10 cellular contexts compared by ENCODE assay signal in the genomic region with DNA sequence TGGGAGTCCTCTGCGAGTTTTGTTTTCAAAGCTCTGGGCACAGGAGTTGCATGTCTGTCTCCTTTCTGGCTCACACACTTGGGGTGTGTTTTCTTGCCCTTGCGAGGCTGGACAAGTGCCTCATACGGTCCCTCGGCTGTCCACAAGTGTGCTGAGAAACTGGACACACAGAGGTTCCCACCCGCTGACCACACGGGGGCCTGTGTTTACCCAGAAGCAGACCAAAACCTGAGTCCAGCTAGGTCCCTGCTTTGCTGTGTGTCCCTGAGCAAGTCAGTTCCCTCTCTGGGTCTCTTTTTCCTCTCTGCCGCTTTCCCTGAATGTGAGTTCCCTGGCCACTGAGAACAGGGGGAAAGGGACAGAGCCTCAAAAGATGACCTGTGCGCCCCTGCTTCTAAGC. TPM values are rescaled to one million over a fixed set of nuclear protein-coding genes. Genes with fewer than 3 reads are reported as not detected.
DNase-seq lines count a peak whose midpoint lies in the region; ATAC-seq and FAIRE-seq lines count a peak whose summit lies in the region.
"Had no signal": no experiment of that assay in that cellular context is flagged by ENCODE, and none has a peak within 500 bp of the region (broad histone marks: within the 10 kb centered on the region; RNA-seq: fewer than 3 reads in every experiment).

No MANE protein-coding gene starts in this region.

- peak overlapping the region; percentile 81 for H3K4me3 Mint-ChIP-seq in activated CD4-positive, alpha-beta memory T cell treated with anti-CD3 and anti-CD28 coated beads for 36 hours
- peak overlapping the region; percentile 98 to 99 for H3K4me3 Mint-ChIP-seq in stimulated activated naive B cell treated with anti-CD40 and anti-IgM and Interleukin-4, amounts not matched to agents 10 μg/mL and 1 μg/mL and 100 μg/mL, for 72 hours

- no peaks in the 10 kb centered on the region for H3K27me3 Mint-ChIP-seq in activated CD4-positive, alpha-beta memory T cell treated with anti-CD3 and anti-CD28 coated beads for 36 hours
- no peaks in the 10 kb centered on the region for H3K27me3 Mint-ChIP-seq in stimulated activated naive B cell treated with anti-CD40 and anti-IgM and Interleukin-4, amounts not matched to agents 10 μg/mL and 1 μg/mL and 100 μg/mL, for 72 hours

- H3K36me3 Mint-ChIP-seq in activated CD4-positive, alpha-beta memory T cell treated with anti-CD3 and anti-CD28 coated beads for 36 hours = peaks cover 40% of the 10 kb centered on the region
- H3K36me3 Mint-ChIP-seq in stimulated activated naive B cell treated with anti-CD40 and anti-IgM and Interleukin-4, amounts not matched to agents 10 μg/mL and 1 μg/mL and 100 μg/mL, for 72 hours = peaks cover 18% of the 10 kb centered on the region in 2 donors

- DNase-seq in GM18507 (ENCODE audit: extremely low spot score, insufficient read length, low read depth) = no peak
- peak; percentile 18 for DNase-seq in activated CD4-positive, alpha-beta memory T cell treated with anti-CD3 and anti-CD28 coated beads for 36 hours
- no peak for DNase-seq in left ventricle myocardium superior
- no peak for DNase-seq in stimulated activated naive B cell treated with anti-CD40 and anti-IgM and Interleukin-4, amounts not matched to agents 10 μg/mL and 1 μg/mL and 100 μg/mL, for 72 hours
- no peak for DNase-seq in HuH-7.5 (ENCODE audit: low spot score)
- DNase-seq in 8988T = no peak
- no peak for DNase-seq in NCI-H446 (lab: John Stamatoyannopoulos, UW)
- DNase-seq: WERI-Rb-1 had no signal

- ATAC-seq in left ventricle myocardium superior (peak; percentile 27), HG02938 (IDR thresholded peaks at IDR 0.05; ENCODE audit: unreplicated experiment) (no peak)
- ATAC-seq in stimulated activated naive B cell treated with anti-CD40 and anti-IgM and Interleukin-4, amounts not matched to agents 10 μg/mL and 1 μg/mL and 100 μg/mL, for 72 hours (replicated peaks) = no peak

- peak; percentile 42 for FAIRE-seq in GM18507 (lab: Jason Lieb, UNC)

- intact Hi-C loops in activated CD4-positive, alpha-beta memory T cell treated with anti-CD3 and anti-CD28 coated beads for 36 hours (cut with micrococcal nuclease) = loop anchor here (1.0 to 10.0 kb wide), 6 partner anchors 11 to 1213 kb away; partner anchors contain the start of genes ALDH2, OAS1, OAS3 and PLBD2
- intact Hi-C loops in left ventricle myocardium superior (cut with micrococcal nuclease) = no loop called here

- H3K27ac Mint-ChIP-seq in activated CD4-positive, alpha-beta memory T cell treated with anti-CD3 and anti-CD28 coated beads for 36 hours = peak overlapping the region; percentile 100
- peak overlapping the region; percentile 99 for H3K27ac Mint-ChIP-seq in stimulated activated naive B cell treated with anti-CD40 and anti-IgM and Interleukin-4, amounts not matched to agents 10 μg/mL and 1 μg/mL and 100 μg/mL, for 72 hours
- H3K27ac Mint-ChIP-seq: progenitor cell of endocrine pancreas had no signal

- CTCF ChIA-PET in activated CD4-positive, alpha-beta memory T cell treated with anti-CD3 and anti-CD28 coated beads for 36 hours (lab: Charles Lee) = interaction anchor here (0.9 to 6.0 kb wide), 8 partner anchors 13 to 197 kb away, joined by 3 to 162 read pairs (median 4); partner anchors contain the start of gene OAS1

- POLR2A ChIA-PET in activated CD4-positive, alpha-beta memory T cell treated with anti-CD3 and anti-CD28 coated beads for 36 hours (lab: Charles Lee) = interaction anchor here (0.7 to 4.2 kb wide), 12 partner anchors 8 to 358 kb away, joined by 3 to 43 read pairs (median 5); partner anchors contain the start of genes DDX54, OAS1, OAS3 and RITA1

- peaks cover 21% of the 10 kb centered on the region for H3K4me1 Mint-ChIP-seq in activated CD4-positive, alpha-beta memory T cell treated with anti-CD3 and anti-CD28 coated beads for 36 hours (ENCODE audit: low read depth)
- H3K4me1 Mint-ChIP-seq in stimulated activated naive B cell treated with anti-CD40 and anti-IgM and Interleukin-4, amounts not matched to agents 10 μg/mL and 1 μg/mL and 100 μg/mL, for 72 hours = peaks cover 41 to 64% of the 10 kb centered on the region in 2 donors

- peaks cover 14% of the 10 kb centered on the region for H3K9me3 Mint-ChIP-seq in activated CD4-positive, alpha-beta memory T cell treated with anti-CD3 and anti-CD28 coated beads for 36 hours
- peaks cover 9 to 14% of the 10 kb centered on the region in 2 donors for H3K9me3 Mint-ChIP-seq in stimulated activated naive B cell treated with anti-CD40 and anti-IgM and Interleukin-4, amounts not matched to agents 10 μg/mL and 1 μg/mL and 100 μg/mL, for 72 hours

RNA-seq across cellular contexts. Expression of gene OAS2, which starts 0.7 kb away (rescaled TPM):
- 100 to 1,000 TPM; 140 to 148 TPM for total RNA-seq in activated CD4-positive, alpha-beta memory T cell treated with anti-CD3 and anti-CD28 coated beads for 36 hours
- 8.0 TPM for total RNA-seq in left ventricle myocardium superior
- total RNA-seq: progenitor cell of endocrine pancreas had no signal

RNA-seq across cellular contexts. Expression of gene OAS3, which starts 39.4 kb away (rescaled TPM):
- total RNA-seq in activated CD4-positive, alpha-beta memory T cell treated with anti-CD3 and anti-CD28 coated beads for 36 hours = 10 to 100 TPM; 34.6 to 37.1 TPM
- 6.2 TPM for total RNA-seq in left ventricle myocardium superior

Comparison
In these comparisons a context has a peak if more than half of its experiments do, and no peak if none do; other contexts are left out.
1. RNA of gene OAS2, which starts 0.7 kb away (total RNA-seq): 140 to 148 TPM in activated CD4-positive, alpha-beta memory T cell treated with anti-CD3 and anti-CD28 coated beads for 36 hours; 8.0 TPM in left ventricle myocardium superior (single experiment); every median in the first group is over 10 times any median in the second.